ENCODE assay signal across 8 cellular contexts in the genomic region with DNA sequence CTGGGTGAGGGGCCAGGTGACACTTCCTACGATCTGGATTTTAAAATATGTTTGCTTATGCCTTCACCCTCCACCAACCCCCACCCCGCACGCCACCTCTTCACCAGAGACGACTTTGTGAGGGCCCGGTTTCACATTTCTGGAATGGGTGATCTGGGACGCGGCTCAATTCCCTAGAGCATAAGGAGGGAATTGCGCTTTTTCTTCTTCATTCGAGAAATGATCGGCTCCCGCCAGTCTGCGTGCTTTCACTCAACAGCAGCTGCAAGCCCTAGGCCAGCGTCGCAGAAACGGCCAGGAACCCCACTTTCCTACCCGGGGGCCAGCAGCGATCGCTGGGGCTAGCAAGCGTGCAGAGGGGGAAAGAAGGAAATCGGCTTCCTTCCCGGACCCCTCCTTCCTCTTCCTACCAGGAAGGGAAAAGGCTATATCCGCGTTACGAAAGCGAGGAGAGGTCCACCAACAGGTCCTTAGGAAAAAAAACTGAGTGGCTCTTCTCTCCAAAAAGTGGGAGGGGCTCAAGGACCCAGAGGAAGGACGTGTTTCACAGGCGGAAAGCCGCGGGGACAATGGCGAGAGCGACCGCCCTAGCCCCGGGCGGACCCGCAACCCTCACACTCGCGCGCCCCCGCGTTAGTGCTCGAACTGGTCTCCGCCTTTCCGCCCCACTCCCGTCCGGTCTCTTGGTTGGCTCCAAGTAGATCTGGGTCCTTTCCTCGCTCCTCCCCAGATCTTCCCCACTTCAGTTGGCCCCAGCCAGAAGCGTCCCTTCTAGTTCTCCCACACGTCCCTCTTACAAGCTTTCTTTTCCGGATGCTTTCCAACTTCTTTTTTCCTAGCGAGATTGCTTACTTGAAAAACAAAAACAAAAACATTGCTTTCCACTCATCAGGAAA. TPM values are rescaled to one million over a fixed set of nuclear protein-coding genes. Genes with fewer than 3 reads are reported as not detected.
DNase-seq lines count a peak whose midpoint lies in the region; ATAC-seq, FAIRE-seq and TF ChIP-seq lines count a peak whose summit lies in the region.

No MANE protein-coding gene starts in this region.

- intact Hi-C loops in right cardiac atrium (cut with DNase I), result loop anchor here (5.0 to 10.0 kb wide), 5 partner anchors 719 to 1901 kb away; no protein-coding TSS in a partner anchor
- intact Hi-C loops in pancreas (cut with DNase I), result no loop called here

- no peaks in the 10 kb centered on the region for H3K9me3 ChIP-seq in MM.1S (replicated peaks; ENCODE audit: insufficient read depth, low read length)
- H3K9me3 ChIP-seq in right cardiac atrium (ENCODE audit: control insufficient read depth, low read length), result no peaks in the 10 kb centered on the region
- no peaks in the 10 kb centered on the region for H3K9me3 ChIP-seq in pancreas

- H3K4me3 ChIP-seq in MM.1S (ENCODE audit: low read length) (peak overlapping the region; percentile 78), astrocyte of the cerebellum (ENCODE audit: low read depth, low read length) (peak overlapping the region; percentile 86), right cardiac atrium (ENCODE audit: low read length) (peak overlapping the region; percentile 77), pancreas (peak overlapping the region; percentile 45 to 75 (median 54))

- no peaks in the 10 kb centered on the region for H3F3A ChIP-seq in MM.1S (ENCODE audit: insufficient read depth, low read length)

- no peaks in the 10 kb centered on the region for H3K79me2 ChIP-seq in MM.1S (ENCODE audit: low read length)

- peak overlapping the region; percentile 96 for H2AFZ ChIP-seq in MM.1S (ENCODE audit: low read length)

- ATAC-seq in right cardiac atrium (peak; percentile 69 to 71), pancreas (peak; percentile 11 to 25 (median 22)), HG03565 (IDR thresholded peaks at IDR 0.05; ENCODE audit: unreplicated experiment) (no peak)

- H3K4me1 ChIP-seq in MM.1S (ENCODE audit: low read length) (peaks cover 4% of the 10 kb centered on the region; the same call in 1 of the 2 replicates), right cardiac atrium (ENCODE audit: control insufficient read depth, insufficient read depth, low read length) (peaks cover 2% of the 10 kb centered on the region), pancreas (peaks cover 3 to 18% (median 4%) of the 10 kb centered on the region in 3 donors)

- no peaks in the 10 kb centered on the region for H3K9me2 ChIP-seq in MM.1S (replicated peaks; ENCODE audit: insufficient read depth, low read length)

- DNase-seq in Caki2 (ENCODE audit: low read depth) (peak; percentile 83), MM.1S (no peak), astrocyte of the cerebellum (ENCODE audit: low read depth) (no peak), right cardiac atrium (peak; percentile 95 to 96 (median 96)), pancreas (peak; percentile 40 to 85 (median 67)), activated gamma-delta T cell (lab: John Stamatoyannopoulos, UW) (no peak), NCI-H2196 treated with DMSO at 0.1 percent for 48 hours (lab: John Stamatoyannopoulos, UW; ENCODE audit: unreplicated experiment) (no peak)

- H3K27me3 ChIP-seq in MM.1S (replicated peaks; ENCODE audit: insufficient read depth, low read length) (peaks cover 20% of the 10 kb centered on the region), right cardiac atrium (ENCODE audit: control insufficient read depth, insufficient read depth) (no peaks in the 10 kb centered on the region), pancreas (no peaks in the 10 kb centered on the region)

- no peak for FAIRE-seq in pancreas (lab: Jason Lieb, UNC)

- H3K36me3 ChIP-seq in MM.1S (replicated peaks; ENCODE audit: insufficient read depth, low read length) (no peaks in the 10 kb centered on the region), pancreas (no peaks in the 10 kb centered on the region)

- TF ChIP-seq CTCF in MM.1S (IDR thresholded peaks at IDR 0.05; ENCODE audit: low read length), result 0 out of 2 replicates have a peak, but pooled peaks have one; percentile 3
- TF ChIP-seq CTCF in astrocyte of the cerebellum (IDR thresholded peaks at IDR 0.05; ENCODE audit: low read depth, low read length, missing control alignments), result peak; percentile 37
- TF ChIP-seq CTCF in pancreas (IDR thresholded peaks at IDR 0.05), result peak in 1 of 4 donors; percentile 16

- no peaks in the 10 kb centered on the region for H4K20me1 ChIP-seq in MM.1S (ENCODE audit: insufficient read depth, low read length)

- in situ Hi-C loops in Caki2 (cut with HindIII; ENCODE audit: low pct_unique_long_range_greater_than_20kb, low sequenced_read_pairs), result no loop called here
- in situ Hi-C loops in astrocyte of the cerebellum (cut with HindIII; ENCODE audit: low sequenced_read_pairs), result loop anchor here (5.0 kb wide), 1 partner anchor 1491 kb away; no protein-coding TSS in a partner anchor

- H3K27ac ChIP-seq in MM.1S (ENCODE audit: low read length) (no peak overlapping the region), right cardiac atrium (ENCODE audit: low read length) (peak overlapping the region; percentile 99), pancreas (peak overlapping the region; percentile 61 to 93 (median 81))

- H3K4me2 ChIP-seq in MM.1S (ENCODE audit: low read depth, low read length), result peak overlapping the region; percentile 92

- no peak overlapping the region for H3K9ac ChIP-seq in MM.1S (ENCODE audit: low read length)

- under 1% methylated on average over 50 of the region's 50 CpGs for WGBS in right cardiac atrium
- WGBS in pancreas, 2 donors, result 0% methylated on average over 50 of the region's 50 CpGs

RNA-seq across cellular contexts. Expression of a gene that starts 1.1 kb away (rescaled TPM):
- 35.1 and 62.5 TPM in 2 replicates for total RNA-seq in Caki2 (2014; rRNA removed; shearing (Covaris generic); ENCODE audit: low replicate concordance)
- total RNA-seq in right cardiac atrium, result 100 to 1,000 TPM in 1 of 4 donors, 10 to 100 TPM in 3; 52.3 to 142 (median 73.8) TPM
- polyA plus RNA-seq in right cardiac atrium, result 88.4 TPM
- total RNA-seq in pancreas, result 10 to 100 TPM in 4 of 6 donors, 1 to 10 TPM in 2; 4.4 to 32.1 (median 13.6) TPM
- 10 to 100 TPM in 1 of 2 donors, 1 to 10 TPM in 1; 8.6 to 22.8 TPM for polyA plus RNA-seq in pancreas

Comparison
In these comparisons a context has a peak if more than half of its experiments do, and no peak if none do; other contexts are left out.
1. DNase-seq: peak in Caki2 (single experiment), right cardiac atrium (3 of 3) and pancreas (6 of 6); none in MM.1S (single experiment), astrocyte of the cerebellum (single experiment), activated gamma-delta T cell (single experiment) and NCI-H2196 treated with DMSO at 0.1 percent for 48 hours (single experiment).
2. intact Hi-C loops: an anchor here in right cardiac atrium (5.0 to 10.0 kb wide); none called in pancreas.
3. Peak in every context shown above with its lines, with median percentiles within 50 percentile points of each other: H3K4me3 ChIP-seq.